Comparison of ENCODE assay signal across 21 cellular contexts in genomic region chr2:238362611-238363010, GRCh38.
"Had no signal": no experiment of that assay in that cellular context is flagged by ENCODE, and none has a peak within 500 bp of the region (broad histone marks: within the 10 kb centered on the region; RNA-seq: fewer than 3 reads in every experiment).

No MANE protein-coding gene starts in this region.

- H3K27ac ChIP-seq: gastrocnemius medialis, heart right ventricle, ovary, right lobe of liver, spleen, thoracic aorta, transverse colon had no signal

- H3K9me3 ChIP-seq: gastrocnemius medialis, heart right ventricle, ovary, right lobe of liver, spleen, thoracic aorta, transverse colon had no signal

- H3K4me3 ChIP-seq: gastrocnemius medialis, heart right ventricle, ovary, right lobe of liver, spleen, thoracic aorta, transverse colon had no signal

- DNase-seq: effector memory CD4-positive, alpha-beta T cell; gastrocnemius medialis; hypothalamus; left colon; mammary epithelial cell; naive thymus-derived CD8-positive, alpha-beta T cell; nucleus accumbens; right lobe of liver; spleen; stimulated activated CD4-positive, alpha-beta T cell treated with anti-CD3 and anti-CD28 coated beads, Interleukin-15, amount 100 ng/mL, for 24 hours; stimulated activated CD4-positive, alpha-beta T cell treated with anti-CD3 and anti-CD28 coated beads, Interleukin-2, amount 100 ng/mL, for 24 hours; stimulated activated CD4-positive, alpha-beta T cell treated with anti-CD3 and anti-CD28 coated beads, Interleukin-4, amount 100 ng/mL, for 4 hours; stimulated activated naive B cell treated with anti-CD40 and anti-IgM and Interleukin-4, amounts not matched to agents 10 μg/mL and 1 μg/mL and 100 μg/mL, for 72 hours; stimulated activated naive CD8-positive, alpha-beta T cell treated with anti-CD3 and anti-CD28 coated beads, Interleukin-15, amount 100 ng/mL, for 72 hours; transverse colon had no signal

- H3K4me1 ChIP-seq: right lobe of liver, spleen had no signal

- FAIRE-seq: endometrium, keratinocyte had no signal

- ATAC-seq: esophagus mucosa; gastrocnemius medialis; left colon; naive thymus-derived CD8-positive, alpha-beta T cell; right lobe of liver; stimulated activated naive B cell treated with anti-CD40 and anti-IgM and Interleukin-4, amounts not matched to agents 10 μg/mL and 1 μg/mL and 100 μg/mL, for 72 hours; stimulated activated naive CD8-positive, alpha-beta T cell treated with anti-CD3 and anti-CD28 coated beads, Interleukin-15, amount 100 ng/mL, for 72 hours had no signal

- H3K36me3 ChIP-seq: gastrocnemius medialis, ovary, thoracic aorta, transverse colon had no signal

- H3K27me3 ChIP-seq: gastrocnemius medialis, heart right ventricle, ovary, right lobe of liver, spleen, transverse colon had no signal
